23 cellular contexts compared by ENCODE assay signal in genomic region chr2:134351899-134352298, GRCh38.
"Had no signal": no experiment of that assay in that cellular context is flagged by ENCODE, and none has a peak within 500 bp of the region (broad histone marks: within the 10 kb centered on the region; RNA-seq: fewer than 3 reads in every experiment).

No MANE protein-coding gene starts in this region.

- ATAC-seq: activated naive CD4-positive, alpha-beta T cell treated with anti-CD3 and anti-CD28 coated beads, Interleukin-2, amount 50 U/mL, for 72 hours; mucosa of descending colon; right cardiac atrium; stimulated activated naive CD8-positive, alpha-beta T cell treated with anti-CD3 and anti-CD28 coated beads, Interleukin-15, Interleukin-2, amounts not matched to agents 100 U/mL and 50 U/mL, for 24 hours had no signal

- H3K4me1 ChIP-seq: breast epithelium, uterus had no signal

- H3K4me3 ChIP-seq: breast epithelium, esophagus muscularis mucosa, left ventricle myocardium inferior, lung, mucosa of descending colon, thoracic aorta, uterus had no signal

- H3K27ac ChIP-seq: breast epithelium, esophagus muscularis mucosa, left ventricle myocardium inferior, neutrophil, thoracic aorta, uterus had no signal

- DNase-seq: activated CD4-positive, alpha-beta memory T cell treated with anti-CD3 and anti-CD28 coated beads, Interleukin-2, amount 10 ng/mL, durations not matched to agents 7 days and 5 days; activated CD4-positive, alpha-beta T cell treated with anti-CD3 and anti-CD28 coated beads for 1 hour; activated CD4-positive, alpha-beta T cell treated with anti-CD3 and anti-CD28 coated beads, Interleukin-2, amount 10 ng/mL, durations not matched to agents 7 days and 5 days; activated CD8-positive, alpha-beta memory T cell treated with anti-CD3 and anti-CD28 coated beads, Interleukin-2, amount 50 U/mL, for 48 hours; activated naive CD4-positive, alpha-beta T cell; activated T-cell treated with anti-CD3 and anti-CD28 coated beads, Interleukin-2, amount 50 U/mL, for 24 hours; central memory CD4-positive, alpha-beta T cell; islet precursor cell; left ventricle myocardium inferior; mucosa of descending colon; nephron progenitor cell; right cardiac atrium; stimulated activated CD4-positive, alpha-beta T cell treated with anti-CD3 and anti-CD28 coated beads, Interleukin-2, amount 100 ng/mL, for 48 hours; stimulated activated naive CD8-positive, alpha-beta T cell treated with anti-CD3 and anti-CD28 coated beads, Interleukin-15, Interleukin-2, amounts not matched to agents 100 U/mL and 50 U/mL, for 24 hours; T-helper 2 cell; uterus had no signal

- H3K9me3 ChIP-seq: breast epithelium, esophagus muscularis mucosa, left ventricle myocardium inferior, mucosa of descending colon, neutrophil, thoracic aorta, uterus had no signal

- FAIRE-seq: frontal cortex had no signal

- H3K27me3 ChIP-seq: breast epithelium, esophagus muscularis mucosa, neutrophil, uterus had no signal

- H3K36me3 ChIP-seq: breast epithelium, thoracic aorta, uterus had no signal
